ENCODE assay signal across 14 cellular contexts in genomic region chr1:198679535-198680173, GRCh38. TPM values are rescaled to one million over a fixed set of nuclear protein-coding genes. Genes with fewer than 3 reads are reported as not detected.
DNase-seq lines count a peak whose midpoint lies in the region; FAIRE-seq and TF ChIP-seq lines count a peak whose summit lies in the region.
"Had no signal": no experiment of that assay in that cellular context is flagged by ENCODE, and none has a peak within 500 bp of the region (broad histone marks: within the 10 kb centered on the region; RNA-seq: fewer than 3 reads in every experiment).

No MANE protein-coding gene starts in this region.

- no peak overlapping the region for H3K4me3 ChIP-seq in colonic mucosa
- H3K4me3 ChIP-seq: MG63 had no signal

- no peak for FAIRE-seq in RCC 7860 (lab: Jason Lieb, UNC)

- POLR2A ChIA-PET in RWPE1 (lab: Yijun Ruan, JAX; ENCODE audit: low non-redundant PET): no interaction called here

- no peak for TF ChIP-seq CTCF in colonic mucosa (IDR thresholded peaks at IDR 0.05)
- no peak for TF ChIP-seq CTCF in RWPE1 (conservative IDR thresholded peaks at IDR 0.05; ENCODE audit: low read depth)

- DNase-seq in NCI-H2029 (lab: John Stamatoyannopoulos, UW): peak; percentile 21
- no peak for DNase-seq in NCI-H2029 treated with DMSO at 0.1 percent for 48 hours (lab: John Stamatoyannopoulos, UW)
- DNase-seq in T-helper 22 cell (ENCODE audit: low read depth): peak; percentile 50
- no peak for DNase-seq in colonic mucosa
- DNase-seq in stimulated activated CD8-positive, alpha-beta memory T cell treated with anti-CD3 and anti-CD28 coated beads, Interleukin-4, amount 100 ng/mL, for 48 hours: peak; percentile 50
- no peak for DNase-seq in NCI-H524 (lab: John Stamatoyannopoulos, UW)
- no peak for DNase-seq in RWPE1 (ENCODE audit: low spot score)
- DNase-seq in RCC 7860 (ENCODE audit: low spot score): no peak
- DNase-seq: anterior cingulate cortex, GOT3, MG63, NCI-H69 had no signal

- no peak overlapping the region for H3K9ac ChIP-seq in colonic mucosa (ENCODE audit: low read depth in 2 of 2, low read length in 2 of 2)

- intact Hi-C loops in colonic mucosa (cut with DNase I): no loop called here

- no peaks in the 10 kb centered on the region for H3K4me1 ChIP-seq in colonic mucosa

- H3K27me3 ChIP-seq in colonic mucosa: no peaks in the 10 kb centered on the region
- H3K27me3 ChIP-seq: MG63 had no signal

- H3K27ac ChIP-seq in colonic mucosa: peak overlapping the region; percentile 11
- H3K27ac ChIP-seq in RWPE1: no peak overlapping the region
- H3K27ac ChIP-seq: 22Rv1, epithelial cell of prostate had no signal

- CTCF ChIA-PET in RWPE1 (lab: Yijun Ruan, JAX): interaction anchor here (0.7 kb wide), 1 partner anchor 291 kb away, joined by 4 read pairs; no protein-coding TSS in a partner anchor

- H3K36me3 ChIP-seq in colonic mucosa: no peaks in the 10 kb centered on the region

- no peaks in the 10 kb centered on the region for H3K9me3 ChIP-seq in colonic mucosa
- H3K9me3 ChIP-seq: MG63 had no signal

RNA-seq across cellular contexts. Expression of gene PTPRC, which starts 40.8 kb away (rescaled TPM):
- total RNA-seq in colonic mucosa: 10 to 100 TPM; 11.2 to 18.7 TPM

Comparison
In these comparisons a context has a peak if more than half of its experiments do, and no peak if none do; other contexts are left out.
1. DNase-seq: peak in NCI-H2029 (single experiment), T-helper 22 cell (single experiment) and stimulated activated CD8-positive, alpha-beta memory T cell treated with anti-CD3 and anti-CD28 coated beads, Interleukin-4, amount 100 ng/mL, for 48 hours (single experiment); none in NCI-H2029 treated with DMSO at 0.1 percent for 48 hours (single experiment), colonic mucosa (single experiment), NCI-H524 (0 of 2), RWPE1 (single experiment) and RCC 7860 (single experiment).